8 cellular contexts compared by ENCODE assay signal in the genomic region with DNA sequence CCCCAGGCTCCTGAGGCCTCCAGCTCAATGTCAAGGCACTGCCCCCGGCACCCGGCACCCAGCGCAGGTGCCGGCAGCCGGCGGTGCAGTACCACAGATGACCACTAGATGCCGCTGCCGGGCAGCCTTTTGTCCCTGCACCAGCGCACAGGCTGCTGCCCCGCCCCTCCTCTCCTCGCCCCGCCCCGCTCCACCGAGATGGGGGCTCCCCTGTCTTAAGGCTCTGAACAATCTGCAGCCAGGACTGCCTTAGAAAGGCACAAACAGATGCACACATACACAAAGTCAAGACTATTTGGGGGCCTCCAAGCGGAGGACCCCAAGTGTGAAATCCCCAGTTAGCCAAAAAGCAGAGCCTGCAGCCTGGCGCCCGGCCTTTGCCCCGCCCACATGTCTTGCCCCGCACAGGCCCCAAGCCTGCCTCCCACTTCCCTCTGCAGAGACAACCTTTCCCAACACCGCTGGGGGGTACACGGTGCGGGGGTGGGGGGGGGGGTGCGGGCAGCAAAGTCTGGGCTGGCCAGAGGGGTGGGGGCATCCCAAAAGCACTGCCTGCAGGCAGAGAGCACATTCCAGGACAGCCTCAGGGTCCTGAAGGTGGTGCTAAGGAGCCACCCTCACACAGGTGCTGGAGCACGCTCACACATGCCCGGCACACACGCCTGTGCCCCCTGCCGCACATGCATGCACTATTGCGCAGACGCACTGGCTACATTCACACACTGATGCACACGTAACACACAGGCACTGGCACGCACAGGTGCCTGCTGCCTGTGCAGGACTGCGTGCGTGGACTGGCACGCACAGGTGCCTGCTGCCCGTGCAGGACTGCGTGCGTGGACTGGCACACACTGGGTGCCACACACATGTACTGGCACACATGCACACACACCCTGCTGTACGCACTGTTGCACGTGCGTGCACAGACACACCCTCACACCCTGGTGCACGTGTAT. TPM values are rescaled to one million over a fixed set of nuclear protein-coding genes. Genes with fewer than 3 reads are reported as not detected.
DNase-seq lines count a peak whose midpoint lies in the region; ATAC-seq and TF ChIP-seq lines count a peak whose summit lies in the region.

No MANE protein-coding gene starts in this region.

- H3K4me1 ChIP-seq in GM23338 (ENCODE audit: insufficient read depth): no peaks in the 10 kb centered on the region
- H3K4me1 ChIP-seq in lung (ENCODE audit: control insufficient read depth in 2 of 2, insufficient read depth in 2 of 2, low read length in 2 of 2): no peaks in the 10 kb centered on the region

- H2AFZ ChIP-seq in GM23338: 0 out of 2 replicates have a peak overlapping the region, but pooled peaks have one; percentile 76

- H3K4me3 ChIP-seq in GM23338: peak overlapping the region; percentile 51
- H3K4me3 ChIP-seq in dorsolateral prefrontal cortex: peak overlapping the region in 31 of 59 donors; percentile 8 to 51 (median 31)
- H3K4me3 ChIP-seq in lung: no peak overlapping the region

- H3K27me3 Mint-ChIP-seq in GM23338 (ENCODE audit: insufficient read depth, low read depth, poor library complexity): peaks cover 11% of the 10 kb centered on the region

- H3K4me3 Mint-ChIP-seq in GM23338: peak overlapping the region; percentile 69

- TF ChIP-seq CTCF in GM23338 (conservative IDR thresholded peaks at IDR 0.05; ENCODE audit: low read depth in 2 of 2): peak; percentile 82
- peak; percentile 96 to 100 (median 100) for TF ChIP-seq CTCF in dorsolateral prefrontal cortex (IDR thresholded peaks at IDR 0.05 in 54 of 56, conservative IDR thresholded peaks at IDR 0.05 in 2 of 56; ENCODE audit: low read depth in 1 of 56, partially characterized antibody in 56 of 56)
- TF ChIP-seq CTCF in lung (IDR thresholded peaks at IDR 0.05; ENCODE audit: control extremely low read depth, extremely low read depth): peak; percentile 93

- H3K36me3 ChIP-seq in GM23338 (ENCODE audit: insufficient read depth) (no peaks in the 10 kb centered on the region), lung (ENCODE audit: control insufficient read depth in 2 of 2, insufficient read depth in 2 of 2, low read length in 2 of 2) (peaks cover 0 to 36% of the 10 kb centered on the region in 2 donors)

- H3K9me3 Mint-ChIP-seq in GM23338: peaks cover 11% of the 10 kb centered on the region

- H3K27ac ChIP-seq in GM23338 (ENCODE audit: low read depth) (no peak overlapping the region), dorsolateral prefrontal cortex (no peak overlapping the region), lung (ENCODE audit: low read depth in 1 of 2, low read length in 1 of 2) (no peak overlapping the region)

- DNase-seq in D341Med (ENCODE audit: low spot score): peak; percentile 93
- DNase-seq in GM23338 (ENCODE audit: low spot score): peak; percentile 68
- DNase-seq in NCI-H2196 treated with DMSO at 0.1 percent for 48 hours (lab: John Stamatoyannopoulos, UW; ENCODE audit: unreplicated experiment): peak; percentile 26
- DNase-seq in activated CD4-positive, alpha-beta T cell treated with anti-CD3 and anti-CD28 coated beads, Interleukin-2, amount 50 U/mL, for 48 hours: peak; percentile 88 to 90
- peak; percentile 60 to 89 (median 73) for DNase-seq in dorsolateral prefrontal cortex
- DNase-seq in lung (ENCODE audit: low spot score): peak; percentile 75
- DNase-seq in stimulated activated CD8-positive, alpha-beta memory T cell treated with anti-CD3 and anti-CD28 coated beads, Interleukin-12 subunit alpha, Interleukin-12 subunit beta, amount 100 ng/mL, for 4 hours (ENCODE audit: low read depth): peak; percentile 77

- H3K4me2 ChIP-seq in GM23338: peak overlapping the region; percentile 80

- ATAC-seq in GM23338 (peak; percentile 87), lung (ENCODE audit: insufficient read depth, low FRiP score) (peak; percentile 81), HG03097 (IDR thresholded peaks at IDR 0.05; ENCODE audit: low FRiP score, unreplicated experiment) (no peak)

- H3K4me1 Mint-ChIP-seq in GM23338: peaks cover 2% of the 10 kb centered on the region; the same call in 2 of the 3 replicates

- H3K27ac Mint-ChIP-seq in GM23338: no peak overlapping the region

- H3F3A ChIP-seq in GM23338 (replicated peaks; ENCODE audit: low read depth): no peaks in the 10 kb centered on the region

- intact Hi-C loops in dorsolateral prefrontal cortex (cut with DNase I): loop anchor here (1.0 to 5.0 kb wide), 6 partner anchors 127 to 311 kb away; no protein-coding TSS in a partner anchor

- H3K79me2 ChIP-seq in GM23338 (replicated peaks; ENCODE audit: insufficient read depth): no peaks in the 10 kb centered on the region

- H4K20me1 ChIP-seq in GM23338 (replicated peaks; ENCODE audit: insufficient read depth): no peaks in the 10 kb centered on the region

- no peaks in the 10 kb centered on the region for H3K27me3 ChIP-seq in GM23338 (ENCODE audit: insufficient read depth)
- H3K27me3 ChIP-seq in dorsolateral prefrontal cortex: no peaks in the 10 kb centered on the region
- H3K27me3 ChIP-seq in lung (ENCODE audit: control insufficient read depth, insufficient read depth): no peaks in the 10 kb centered on the region

- WGBS in lung, 2 donors: 41 to 42% methylated on average over 39 to 41 of the region's 41 CpGs

- H3K9me3 ChIP-seq in lung (ENCODE audit: control insufficient read depth in 2 of 2, insufficient read depth in 1 of 2, low read length in 1 of 2): no peaks in the 10 kb centered on the region

- no peaks in the 10 kb centered on the region for H3K9me2 ChIP-seq in GM23338 (ENCODE audit: insufficient read depth)

- peaks cover 9% of the 10 kb centered on the region; the same call in 2 of the 3 replicates for H3K36me3 Mint-ChIP-seq in GM23338 (ENCODE audit: low read depth)

TF ChIP-seq in GM23338, 12 proteins besides CTCF, POLR2A, EP300 and RAD21 (continues in another document):
- TF ChIP-seq NANOG (IDR thresholded peaks at IDR 0.05; ENCODE audit: borderline replicate concordance) (no peak), ZNF331 (CRISPR knock-in tag; IDR thresholded peaks at IDR 0.05; ENCODE audit: low read depth) (no peak), ETS1 (IDR thresholded peaks at IDR 0.05) (no peak)

RNA-seq across cellular contexts. Expression of gene ARHGEF16, which starts 37.1 kb away (rescaled TPM):
- 19.1 and 29.3 TPM in 2 replicates for total RNA-seq in GM23338 (2014; rRNA removed; shearing (Covaris generic))
- 11.2 and 12.2 TPM in 2 replicates for polyA plus RNA-seq in GM23338 (2016; fragmentation: Nextera tagmentation; extraction: Ambion mirVana)
- total RNA-seq in dorsolateral prefrontal cortex: 1 to 10 TPM in 114 of 120 experiments, under 1 TPM in 6; 0.35 to 4.6 (median 2.1) TPM
- total RNA-seq in lung: 10 to 100 TPM in 1 of 2 donors, 1 to 10 TPM in 1; 6.5 to 14.8 TPM
- 10 to 100 TPM in 1 of 2 donors, 1 to 10 TPM in 1; 8.2 to 11.4 TPM for polyA plus RNA-seq in lung

Comparison
In these comparisons a context has a peak if more than half of its experiments do, and no peak if none do; other contexts are left out.
1. DNase-seq: peak in every context shown above with its lines; median percentile 93 in D341Med; 89 in activated CD4-positive, alpha-beta T cell treated with anti-CD3 and anti-CD28 coated beads, Interleukin-2, amount 50 U/mL, for 48 hours; 77 in stimulated activated CD8-positive, alpha-beta memory T cell treated with anti-CD3 and anti-CD28 coated beads, Interleukin-12 subunit alpha, Interleukin-12 subunit beta, amount 100 ng/mL, for 4 hours; 75 in lung; 73 in dorsolateral prefrontal cortex; 68 in GM23338; 26 in NCI-H2196 treated with DMSO at 0.1 percent for 48 hours.